ENCODE assay signal across 8 cellular contexts in genomic region chr12:74537707-74538385, GRCh38. TPM values are rescaled to one million over a fixed set of nuclear protein-coding genes. Genes with fewer than 3 reads are reported as not detected.
DNase-seq lines count a peak whose midpoint lies in the region; ATAC-seq, FAIRE-seq and TF ChIP-seq lines count a peak whose summit lies in the region.

Gene ATXN7L3B (plus strand): TSS chr12:74537835. CDS start chr12:74538113, 278 bp downstream.

- peak; percentile 74 for TF ChIP-seq POLR2A in breast epithelium (IDR thresholded peaks at IDR 0.05)

- H3K4me1 ChIP-seq in ACC112 (ENCODE audit: control insufficient read depth, insufficient read depth, low read length, unreplicated experiment) (peaks cover 33% of the 10 kb centered on the region), breast epithelium (peaks cover 0 to 21% of the 10 kb centered on the region in 2 donors), iPS-20b (ENCODE audit: insufficient read depth, low read length) (peaks cover 34% of the 10 kb centered on the region), small intestine (ENCODE audit: control insufficient read depth in 2 of 2, insufficient read depth in 1 of 2, low read depth in 1 of 2, low read length in 1 of 2) (peaks cover 5 to 23% of the 10 kb centered on the region in 2 donors)

- H3K36me3 ChIP-seq in ACC112 (ENCODE audit: insufficient read depth, low read length) (peaks cover 25% of the 10 kb centered on the region), breast epithelium (no peaks in the 10 kb centered on the region), iPS-20b (ENCODE audit: insufficient read depth, low read depth, low read length) (peaks cover 10% of the 10 kb centered on the region), small intestine (ENCODE audit: control insufficient read depth in 2 of 2, insufficient read depth in 2 of 2, low read length in 2 of 2) (peaks cover 0 to 5% of the 10 kb centered on the region in 2 donors)

- no peak for FAIRE-seq in small intestine (lab: Jason Lieb, UNC)

- 0% methylated on average over 49 of the region's 49 CpGs for WGBS in small intestine, 3 donors

- H3K27ac ChIP-seq in ACC112 (ENCODE audit: low read depth, low read length) (peak within 1 kb of the TSS; percentile 86), VCaP (peak within 1 kb of the TSS; percentile 91), breast epithelium (peak within 1 kb of the TSS; percentile 98), iPS-20b (ENCODE audit: low read length) (peak within 1 kb of the TSS; percentile 97), small intestine (ENCODE audit: low read depth in 1 of 2, low read length in 1 of 2) (peak within 1 kb of the TSS; percentile 86 to 99)

- H3K4me3 ChIP-seq in ACC112 (ENCODE audit: low read depth, low read length) (peak within 1 kb of the TSS; percentile 94), breast epithelium (peak within 1 kb of the TSS; percentile 83 to 86 (median 84)), iPS-20b (ENCODE audit: low read length) (peak within 1 kb of the TSS; percentile 98), small intestine (ENCODE audit: low read depth in 1 of 2, low read length in 2 of 2) (peak within 1 kb of the TSS; percentile 65 to 98)

- H3K27me3 ChIP-seq in ACC112 (ENCODE audit: insufficient read depth, low read length) (no peaks in the 10 kb centered on the region), breast epithelium (no peaks in the 10 kb centered on the region), iPS-20b (ENCODE audit: insufficient read depth, low read length) (no peaks in the 10 kb centered on the region), small intestine (ENCODE audit: control insufficient read depth in 2 of 2, insufficient read depth in 2 of 2, low read length in 2 of 2) (no peaks in the 10 kb centered on the region)

- peak within 1 kb of the TSS; percentile 99 for H3K9ac ChIP-seq in iPS-20b (ENCODE audit: low read depth, low read length)

- peaks cover 46% of the 10 kb centered on the region for H3K79me2 ChIP-seq in ACC112 (ENCODE audit: control insufficient read depth, insufficient read depth, low read length, unreplicated experiment)

- ATAC-seq in GM18868 (IDR thresholded peaks at IDR 0.05; ENCODE audit: unreplicated experiment) (peak; percentile 95), HG03108 (IDR thresholded peaks at IDR 0.05; ENCODE audit: unreplicated experiment) (peak; percentile 96)

- H2AFZ ChIP-seq in ACC112 (ENCODE audit: low read length, unreplicated experiment) = peak within 1 kb of the TSS; percentile 97

- intact Hi-C loops in breast epithelium (cut with DNase I; ENCODE audit: low total_unique reads) = no loop called here

- DNase-seq in NCI-H2196 (lab: John Stamatoyannopoulos, UW; ENCODE audit: unreplicated experiment) (peak; percentile 93), breast epithelium (ENCODE audit: low spot score in 2 of 2) (peak; percentile 87 to 92), small intestine (peak; percentile 95)

- H3K9me3 ChIP-seq in breast epithelium = no peaks in the 10 kb centered on the region
- H3K9me3 ChIP-seq in iPS-20b (ENCODE audit: insufficient read depth, low read depth, low read length) = no peaks in the 10 kb centered on the region
- H3K9me3 ChIP-seq in small intestine (ENCODE audit: control insufficient read depth, low read depth) = no peaks in the 10 kb centered on the region

- TF ChIP-seq CTCF in VCaP (conservative IDR thresholded peaks at IDR 0.05) (no peak), breast epithelium (IDR thresholded peaks at IDR 0.05) (peak in 1 of 3 donors; percentile 4)

RNA-seq across cellular contexts. Expression of gene ATXN7L3B, which starts in this region (rescaled TPM):
- total RNA-seq in breast epithelium = 10 to 100 TPM; 17.8 to 33.1 (median 22.3) TPM
- 10 to 100 TPM; 11.6 to 20.1 (median 15.4) TPM for polyA plus RNA-seq in small intestine

Comparison
In these comparisons a context has a peak if more than half of its experiments do, and no peak if none do; other contexts are left out.
1. Peak in every context shown above with its lines: DNase-seq, ATAC-seq, H3K4me3 ChIP-seq and H3K27ac ChIP-seq.